ENCODE assay signal across 8 cellular contexts in genomic region chr17:45223541-45224528, GRCh38. TPM values are rescaled to one million over a fixed set of nuclear protein-coding genes. Genes with fewer than 3 reads are reported as not detected.
DNase-seq lines count a peak whose midpoint lies in the region; ATAC-seq, FAIRE-seq and TF ChIP-seq lines count a peak whose summit lies in the region.
"Had no signal": no experiment of that assay in that cellular context is flagged by ENCODE, and none has a peak within 500 bp of the region (broad histone marks: within the 10 kb centered on the region; RNA-seq: fewer than 3 reads in every experiment).

No MANE protein-coding gene starts in this region.

- H3K27me3 ChIP-seq in heart left ventricle: no peaks in the 10 kb centered on the region

- ATAC-seq in heart left ventricle (no peak), HG03280 (IDR thresholded peaks at IDR 0.05; ENCODE audit: unreplicated experiment) (no peak), HG02759 (IDR thresholded peaks at IDR 0.05; ENCODE audit: unreplicated experiment) (no peak)

- intact Hi-C loops in heart left ventricle (cut with DNase I): loop anchor here in 3 of 10 donors (1.0 to 5.0 kb wide), 5 partner anchors 11 to 93 kb away; partner anchors contain the start of genes SPATA32 (in 2 of the 3) and MAP3K14 (in 1 of the 3)

- H3K27ac ChIP-seq in heart left ventricle: peak overlapping the region in 8 of 12 donors; percentile 9 to 98 (median 62)

- in situ Hi-C loops in KBM-7 (cut with MboI; ENCODE audit: low pct_unique_long_range_greater_than_20kb, low sequenced_read_pairs): no loop called here

- 81 to 90% (median 89%) methylated on average over 8 to 12 of the region's 12 CpGs for WGBS in heart left ventricle, 4 donors

- no peaks in the 10 kb centered on the region for H3K36me3 ChIP-seq in heart left ventricle

- TF ChIP-seq CTCF in heart left ventricle (IDR thresholded peaks at IDR 0.05): no peak

- H3K4me3 ChIP-seq in heart left ventricle: peak overlapping the region in 9 of 12 donors; percentile 14 to 88 (median 75)

- peak; percentile 40 for DNase-seq in H54 (ENCODE audit: insufficient read length, low spot score)
- peak; percentile 74 for DNase-seq in activated CD4-positive, alpha-beta T cell treated with anti-CD3 and anti-CD28 coated beads for 48 hours
- DNase-seq in heart left ventricle: peak in 1 of 5 donors; percentile 28
- peak in 5 of 6 experiments; percentile 23 to 52 (median 31) for DNase-seq in stimulated activated naive CD4-positive, alpha-beta T cell (lab: John Stamatoyannopoulos, UW)
- DNase-seq in KBM-7: no peak

- no peaks in the 10 kb centered on the region for H3K9me3 ChIP-seq in heart left ventricle

- H3K4me1 ChIP-seq in heart left ventricle: peaks cover 0 to 80% (median 47%) of the 10 kb centered on the region in 12 donors

- no peak for FAIRE-seq in H54 (lab: Jason Lieb, UNC)

- TF ChIP-seq POLR2A in H54 (IDR thresholded peaks at IDR 0.05; ENCODE audit: low read depth, low read length) (no peak), heart left ventricle (IDR thresholded peaks at IDR 0.05) (no peak)

RNA-seq across cellular contexts. Expression of gene FMNL1, which starts 2.1 kb away (rescaled TPM):
- 10 to 100 TPM in 5 of 9 donors, 1 to 10 TPM in 4; 6.4 to 52.8 (median 10.3) TPM for total RNA-seq in heart left ventricle
- 1 to 10 TPM; 5.4 to 7.8 TPM for polyA plus RNA-seq in heart left ventricle

RNA-seq across cellular contexts. Expression of gene SPATA32, which starts 38.1 kb away (rescaled TPM):
- not detected for total RNA-seq in heart left ventricle
- not detected for polyA plus RNA-seq in heart left ventricle
- total RNA-seq: SK-MEL-5 had no signal
